ENCODE assay signal across 10 cellular contexts in the genomic region with DNA sequence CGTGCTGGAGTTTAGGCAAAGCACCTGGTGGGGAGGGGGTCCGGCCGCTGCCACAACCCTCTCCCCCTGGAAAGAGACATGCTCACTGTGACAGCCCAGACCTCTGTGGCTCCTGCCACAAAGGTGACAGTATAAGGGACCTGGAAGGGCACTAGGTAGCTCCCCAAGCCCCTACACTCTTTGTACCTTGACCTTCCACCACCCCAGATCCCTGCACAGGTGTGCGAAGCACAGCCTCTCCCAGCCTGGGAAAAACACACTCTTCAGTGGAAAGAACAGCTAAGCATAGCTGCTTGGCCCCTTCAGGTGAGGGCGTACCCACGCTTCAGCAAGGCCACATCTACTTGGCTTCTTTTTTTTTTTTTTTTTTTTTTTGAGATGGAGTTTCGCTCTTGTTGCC. TPM values are rescaled to one million over a fixed set of nuclear protein-coding genes. Genes with fewer than 3 reads are reported as not detected.
"Had no signal": no experiment of that assay in that cellular context is flagged by ENCODE, and none has a peak within 500 bp of the region (broad histone marks: within the 10 kb centered on the region; RNA-seq: fewer than 3 reads in every experiment).

No MANE protein-coding gene starts in this region.

- H3K4me2 ChIP-seq: GM23338 had no signal

- FAIRE-seq: H1, H54, K562 had no signal

- DNase-seq: H9, HCEC 1CT, IMR-90, KG1 had no signal

- H2AFZ ChIP-seq: GM23338 had no signal

- H3K4me3 ChIP-seq: GM23338, K562 had no signal

- H3K27ac ChIP-seq: HL-60 had no signal

- ATAC-seq: GM23338, K562 had no signal

RNA-seq across cellular contexts. Expression of a gene that starts 4.9 kb away (rescaled TPM):
- total RNA-seq: GM23338, H1, H9, HT1080, IMR-90 had no signal
- polyA plus RNA-seq: GM23338, H1, IMR-90, K562 had no signal

RNA-seq across cellular contexts. Expression of a gene that starts 36.4 kb away (rescaled TPM):
- total RNA-seq: IMR-90 had no signal
- polyA plus RNA-seq: IMR-90, K562 had no signal

RNA-seq across cellular contexts. Expression of a gene that starts 39.5 kb away (rescaled TPM):
- total RNA-seq: GM23338, HT1080 had no signal
- polyA plus RNA-seq: IMR-90 had no signal

RNA-seq across cellular contexts. Expression of a gene that starts 40.8 kb away (rescaled TPM):
- total RNA-seq: GM23338, HT1080 had no signal
- polyA plus RNA-seq: GM23338, IMR-90, K562 had no signal
